ENCODE assay signal across 8 cellular contexts in the genomic region with DNA sequence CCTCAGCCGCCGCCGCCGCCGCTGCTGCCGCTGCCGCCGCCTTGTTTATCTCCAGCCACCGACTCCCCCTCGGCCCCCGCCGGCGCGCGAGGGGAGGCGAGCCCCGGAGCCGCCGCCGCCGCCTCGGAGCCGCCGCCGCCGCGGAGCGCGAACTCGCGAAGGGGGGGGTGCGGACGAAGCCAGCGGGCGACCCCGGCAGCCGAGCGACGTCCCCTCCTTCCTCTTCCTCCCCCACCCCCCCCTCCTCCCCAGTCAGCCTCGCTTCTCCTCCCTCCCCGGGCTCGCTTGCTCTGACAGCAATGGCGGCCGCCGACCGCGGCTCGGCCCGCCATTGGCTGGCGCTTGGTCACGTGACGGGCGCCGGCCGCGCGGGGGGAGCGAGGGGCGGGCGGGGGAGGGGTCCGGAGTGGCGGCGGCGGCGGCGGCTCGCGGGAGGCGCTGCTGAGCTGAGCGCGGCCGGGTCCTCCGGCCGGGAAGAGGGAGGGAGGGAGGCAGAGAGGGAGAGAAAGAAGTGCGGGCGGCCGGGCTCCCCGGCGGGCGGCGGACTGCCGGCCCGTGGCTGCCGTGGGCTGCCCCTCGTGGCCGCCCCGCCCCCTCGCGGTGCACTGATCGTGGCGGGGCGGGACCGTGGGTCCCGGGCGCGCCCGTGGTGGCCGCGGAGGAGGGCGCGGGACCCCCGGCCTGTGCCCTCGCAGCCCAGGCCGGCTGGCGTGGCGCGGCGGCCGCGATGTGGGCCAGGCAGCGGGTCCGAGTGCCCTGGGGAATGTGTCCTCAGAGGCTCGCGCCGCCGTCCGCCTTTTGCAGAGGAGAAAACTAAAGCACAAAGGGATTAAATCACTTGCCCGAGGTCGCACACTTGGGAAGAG. TPM values are rescaled to one million over a fixed set of nuclear protein-coding genes. Genes with fewer than 3 reads are reported as not detected.
DNase-seq lines count a peak whose midpoint lies in the region; ATAC-seq and TF ChIP-seq lines count a peak whose summit lies in the region.

TSS of gene MED13L (minus strand) at position 301 of the 866 bp plus-strand sequence. CDS start 562 bp downstream, outside the sequence.

- peak; percentile 99 for DNase-seq in D341Med (ENCODE audit: low spot score)
- peak; percentile 66 to 89 for DNase-seq in PC-9
- peak; percentile 93 for DNase-seq in activated T-cell treated with anti-CD3 and anti-CD28 coated beads, Interleukin-2, amount 50 U/mL, for 24 hours
- peak; percentile 92 to 96 for DNase-seq in erythroblast (lab: John Stamatoyannopoulos, UW)
- DNase-seq in stimulated activated CD8-positive, alpha-beta memory T cell treated with anti-CD3 and anti-CD28 coated beads, Interleukin-4, amount 100 ng/mL, for 48 hours = peak; percentile 87

- H3K27me3 Mint-ChIP-seq in activated T-cell treated with anti-CD3 and anti-CD28 coated beads, Interleukin-2, amount 50 U/mL, for 24 hours = no peaks in the 10 kb centered on the region

- peaks cover 43% of the 10 kb centered on the region for H3K79me2 ChIP-seq in PC-9 (ENCODE audit: low read depth)

- peak within 1 kb of the TSS; percentile 96 for H3K4me2 ChIP-seq in PC-9

- H3K4me3 Mint-ChIP-seq in activated T-cell treated with anti-CD3 and anti-CD28 coated beads, Interleukin-2, amount 50 U/mL, for 24 hours = peak within 1 kb of the TSS; percentile 94

- H3K4me1 ChIP-seq in HUES64 (ENCODE audit: insufficient read depth, low read length) (peaks cover 38% of the 10 kb centered on the region), PC-9 (replicated peaks; ENCODE audit: insufficient read depth) (peaks cover 38% of the 10 kb centered on the region), mucosa of stomach (ENCODE audit: control insufficient read depth, insufficient read depth, low read length) (peaks cover 1% of the 10 kb centered on the region)

- H3K4me3 ChIP-seq in HUES64 (ENCODE audit: low read length) = peak within 1 kb of the TSS; percentile 100
- peak within 1 kb of the TSS; percentile 89 for H3K4me3 ChIP-seq in PC-9
- peak within 1 kb of the TSS; percentile 34 for H3K4me3 ChIP-seq in mucosa of stomach (ENCODE audit: low read length)

- peak; percentile 89 for ATAC-seq in GM21423 (IDR thresholded peaks at IDR 0.05; ENCODE audit: unreplicated experiment)

- H3K9ac ChIP-seq in HUES64 (ENCODE audit: low read depth, low read length) (peak within 1 kb of the TSS; percentile 89), mucosa of stomach (ENCODE audit: low read length) (peak within 1 kb of the TSS; percentile 70)

- H4K20me1 ChIP-seq in PC-9 (ENCODE audit: insufficient read depth) = peaks cover 37% of the 10 kb centered on the region

- no peaks in the 10 kb centered on the region for H3K9me2 ChIP-seq in PC-9 (ENCODE audit: insufficient read depth)

- no peak for TF ChIP-seq CTCF in PC-9 (conservative IDR thresholded peaks at IDR 0.05)

- no peaks in the 10 kb centered on the region for H3K36me3 ChIP-seq in HUES64 (ENCODE audit: insufficient read depth, low read length)
- no peaks in the 10 kb centered on the region for H3K36me3 ChIP-seq in PC-9 (ENCODE audit: low read depth)
- no peaks in the 10 kb centered on the region for H3K36me3 ChIP-seq in mucosa of stomach (ENCODE audit: control insufficient read depth, insufficient read depth, low read length)

- H3K27me3 ChIP-seq in HUES64 (ENCODE audit: insufficient read depth, low read length) = no peaks in the 10 kb centered on the region
- no peaks in the 10 kb centered on the region for H3K27me3 ChIP-seq in PC-9 (ENCODE audit: insufficient read depth, low read depth)
- no peaks in the 10 kb centered on the region for H3K27me3 ChIP-seq in mucosa of stomach (ENCODE audit: control insufficient read depth, insufficient read depth, low read length)

- CTCF ChIA-PET in PC-9 (lab: Charles Lee) = interaction anchor here (0.7 to 0.8 kb wide), 2 partner anchors 265 to 301 kb away, joined by 9 to 11 read pairs; no protein-coding TSS in a partner anchor

- H3K9me3 Mint-ChIP-seq in activated T-cell treated with anti-CD3 and anti-CD28 coated beads, Interleukin-2, amount 50 U/mL, for 24 hours = no peaks in the 10 kb centered on the region

- intact Hi-C loops in PC-9 (cut with micrococcal nuclease; ENCODE audit: unreplicated experiment) = loop anchor here (1.0 to 2.0 kb wide), 6 partner anchors 150 to 321 kb away; no protein-coding TSS in a partner anchor

- peak within 1 kb of the TSS; percentile 94 for H3K27ac Mint-ChIP-seq in activated T-cell treated with anti-CD3 and anti-CD28 coated beads, Interleukin-2, amount 50 U/mL, for 24 hours

- H3K27ac ChIP-seq in HUES64 (ENCODE audit: low read depth, low read length) = peak within 1 kb of the TSS; percentile 71
- H3K27ac ChIP-seq in PC-9 = peak within 1 kb of the TSS; percentile 59

- H3K4me1 Mint-ChIP-seq in activated T-cell treated with anti-CD3 and anti-CD28 coated beads, Interleukin-2, amount 50 U/mL, for 24 hours (ENCODE audit: low read depth) = peaks cover 39% of the 10 kb centered on the region

- no peaks in the 10 kb centered on the region for H3K9me3 ChIP-seq in HUES64 (ENCODE audit: insufficient read depth, low read depth, low read length)
- H3K9me3 ChIP-seq in PC-9 (ENCODE audit: insufficient read depth, low read depth) = no peaks in the 10 kb centered on the region
- no peaks in the 10 kb centered on the region for H3K9me3 ChIP-seq in mucosa of stomach (ENCODE audit: control insufficient read depth, low read length)

- peak within 1 kb of the TSS; percentile 84 for H2AFZ ChIP-seq in PC-9

- BruUV-seq in PC-9 (replicated peaks; lab: Mats Ljungman, UMichigan) = no TSS peak

- no peak for TF ChIP-seq POLR2A in erythroblast (IDR thresholded peaks at IDR 0.05; ENCODE audit: low read length)

- POLR2A ChIA-PET in PC-9 (lab: Charles Lee; ENCODE audit: unreplicated experiment) = interaction anchor here (0.7 kb wide), 1 partner anchor 109 kb away, joined by 6 read pairs; no protein-coding TSS in a partner anchor

- peaks cover 8% of the 10 kb centered on the region for H3K36me3 Mint-ChIP-seq in activated T-cell treated with anti-CD3 and anti-CD28 coated beads, Interleukin-2, amount 50 U/mL, for 24 hours (ENCODE audit: low read depth)

- WGBS in HUES64 = under 1% methylated on average over 118 of the region's 119 CpGs

- peaks cover 3% of the 10 kb centered on the region; the same call in 1 of the 2 replicates for H3F3A ChIP-seq in PC-9 (ENCODE audit: insufficient read depth, low read depth)

RNA-seq across cellular contexts. Expression of gene MED13L, which starts in this region (rescaled TPM):
- polyA plus RNA-seq in HUES64 (2013, experiment 1 of 2) = 17.3 TPM
- polyA plus RNA-seq in HUES64 (2013, experiment 2 of 2) = 20.0 TPM
- total RNA-seq in PC-9 (2021) = 89.5 and 101 TPM in 2 replicates

Comparison
In these comparisons a context has a peak if more than half of its experiments do, and no peak if none do; other contexts are left out.
1. Peak in every context shown above with its lines: DNase-seq, ATAC-seq, H3K4me3 ChIP-seq and H3K27ac ChIP-seq.
2. H3K4me3 ChIP-seq: peak in every context shown above with its lines; median percentile 100 in HUES64; 89 in PC-9; 34 in mucosa of stomach.